Comparison of ENCODE assay signal across 17 cellular contexts in the genomic region with DNA sequence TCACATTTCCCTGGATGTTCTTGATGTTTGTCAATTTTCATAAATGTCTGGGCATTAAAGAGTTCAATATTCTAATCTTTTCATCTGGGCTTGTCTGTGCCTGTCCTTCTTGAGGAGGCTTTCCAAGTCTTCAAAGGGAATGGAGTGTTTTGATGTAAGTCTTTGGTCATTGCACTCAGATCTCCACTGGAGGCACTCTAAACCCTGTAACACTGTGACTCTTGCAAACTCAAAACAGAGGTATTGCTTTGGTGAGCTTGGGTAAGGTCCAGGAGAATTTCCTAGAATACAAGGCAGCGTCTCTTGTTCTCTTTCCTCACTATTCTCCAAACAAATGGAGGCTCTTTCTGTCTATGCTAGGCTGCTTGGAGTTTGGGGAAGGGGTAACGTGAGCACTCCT.
DNase-seq lines count a peak whose midpoint lies in the region; ATAC-seq and TF ChIP-seq lines count a peak whose summit lies in the region.
"Had no signal": no experiment of that assay in that cellular context is flagged by ENCODE, and none has a peak within 500 bp of the region (broad histone marks: within the 10 kb centered on the region; RNA-seq: fewer than 3 reads in every experiment).

No MANE protein-coding gene starts in this region.

- H3K4me3 ChIP-seq in PC-3 (ENCODE audit: low read length) (no peak overlapping the region), epithelial cell of esophagus (ENCODE audit: low read length) (no peak overlapping the region), neural progenitor cell (no peak overlapping the region), HAP-1 (no peak overlapping the region)
- H3K4me3 ChIP-seq: esophagus muscularis mucosa, right atrium auricular region, testis had no signal

- BruUV-seq in PC-3 (replicated peaks; lab: Mats Ljungman, UMichigan), result no TSS peak

- DNase-seq in HCEC 1CT, result peak; percentile 1
- peak; percentile 4 for DNase-seq in PC-3
- peak; percentile 37 for DNase-seq in epithelial cell of esophagus (ENCODE audit: low read depth)
- peak; percentile 13 for DNase-seq in neural progenitor cell (ENCODE audit: low spot score)
- no peak for DNase-seq in HAP-1 (ENCODE audit: low spot score in 2 of 2)
- no peak for DNase-seq in NCI-H1048 (lab: John Stamatoyannopoulos, UW)
- no peak for DNase-seq in glutamatergic neuron
- DNase-seq: activated CD4-positive, alpha-beta T cell treated with anti-CD3 and anti-CD28 coated beads for 4 hours; AML-193; NCI-H1694; NCI-H2227 treated with DMSO at 0.1 percent for 48 hours; NCI-H82; testis had no signal

- H3K27ac Mint-ChIP-seq in neural progenitor cell (no peak overlapping the region), glutamatergic neuron (ENCODE audit: unreplicated experiment) (no peak overlapping the region)
- H3K27ac Mint-ChIP-seq: stimulated activated effector memory CD8-positive, alpha-beta T cell treated with anti-CD3 and anti-CD28 coated beads, Interleukin-12 subunit alpha, Interleukin-12 subunit beta, amount 100 ng/mL, for 72 hours had no signal

- H3K27me3 Mint-ChIP-seq in neural progenitor cell (ENCODE audit: insufficient read depth, low read depth), result no peaks in the 10 kb centered on the region
- H3K27me3 Mint-ChIP-seq in glutamatergic neuron (ENCODE audit: unreplicated experiment), result no peaks in the 10 kb centered on the region

- H3K4me1 ChIP-seq in PC-3 (ENCODE audit: insufficient read depth, low read length) (no peaks in the 10 kb centered on the region), neural progenitor cell (no peaks in the 10 kb centered on the region), HAP-1 (no peaks in the 10 kb centered on the region)
- H3K4me1 ChIP-seq: esophagus muscularis mucosa, right atrium auricular region, testis had no signal

- H3K9me2 ChIP-seq in PC-3 (replicated peaks; ENCODE audit: low read length), result no peaks in the 10 kb centered on the region

- H3K79me2 ChIP-seq in PC-3 (ENCODE audit: low read length) (no peaks in the 10 kb centered on the region), neural progenitor cell (ENCODE audit: low read depth) (no peaks in the 10 kb centered on the region)

- H2AFZ ChIP-seq in PC-3 (ENCODE audit: low read length) (no peak overlapping the region), neural progenitor cell (replicated peaks) (no peak overlapping the region)

- H3K4me2 ChIP-seq in PC-3 (ENCODE audit: low read length), result no peak overlapping the region
- no peak overlapping the region for H3K4me2 ChIP-seq in neural progenitor cell

- in situ Hi-C loops in HAP-1 (cut with MboI; ENCODE audit: low sequenced_read_pairs), result no loop called here

- CTCF ChIA-PET in PC-3 (lab: Charles Lee), result no interaction called here

- ATAC-seq in PC-3, result no peak
- ATAC-seq: SK-N-SH treated with all-trans-retinoic acid at 6 μM for 48 hours; stimulated activated effector memory CD8-positive, alpha-beta T cell treated with anti-CD3 and anti-CD28 coated beads, Interleukin-12 subunit alpha, Interleukin-12 subunit beta, amount 100 ng/mL, for 72 hours had no signal

- H3K4me1 Mint-ChIP-seq in neural progenitor cell (no peaks in the 10 kb centered on the region), glutamatergic neuron (ENCODE audit: low read depth, unreplicated experiment) (peaks cover 1% of the 10 kb centered on the region)
- H3K4me1 Mint-ChIP-seq: stimulated activated effector memory CD8-positive, alpha-beta T cell treated with anti-CD3 and anti-CD28 coated beads, Interleukin-12 subunit alpha, Interleukin-12 subunit beta, amount 100 ng/mL, for 72 hours had no signal

- no peaks in the 10 kb centered on the region for H3K36me3 ChIP-seq in PC-3 (ENCODE audit: low read depth, low read length)
- H3K36me3 ChIP-seq in neural progenitor cell, result no peaks in the 10 kb centered on the region
- H3K36me3 ChIP-seq in HAP-1 (replicated peaks), result no peaks in the 10 kb centered on the region
- H3K36me3 ChIP-seq: esophagus muscularis mucosa, right atrium auricular region had no signal

- POLR2A ChIA-PET in PC-3 (lab: Charles Lee; ENCODE audit: unreplicated experiment), result no interaction called here

- H3F3A ChIP-seq in PC-3 (ENCODE audit: low read length, unreplicated experiment), result no peaks in the 10 kb centered on the region
- H3F3A ChIP-seq in neural progenitor cell (ENCODE audit: low read depth), result no peaks in the 10 kb centered on the region

- intact Hi-C loops in PC-3 (cut with micrococcal nuclease), result no loop called here

- H3K27ac ChIP-seq in PC-3 (ENCODE audit: low read length), result no peak overlapping the region
- no peak overlapping the region for H3K27ac ChIP-seq in neural progenitor cell
- H3K27ac ChIP-seq: esophagus muscularis mucosa, right atrium auricular region, testis had no signal

- no peak overlapping the region for H3K4me3 Mint-ChIP-seq in neural progenitor cell
- no peak overlapping the region for H3K4me3 Mint-ChIP-seq in glutamatergic neuron (ENCODE audit: unreplicated experiment)
- H3K4me3 Mint-ChIP-seq: stimulated activated effector memory CD8-positive, alpha-beta T cell treated with anti-CD3 and anti-CD28 coated beads, Interleukin-12 subunit alpha, Interleukin-12 subunit beta, amount 100 ng/mL, for 72 hours had no signal

- H4K20me1 ChIP-seq in PC-3 (ENCODE audit: low read length) (no peaks in the 10 kb centered on the region), neural progenitor cell (ENCODE audit: low read depth) (no peaks in the 10 kb centered on the region)

- H3K27me3 ChIP-seq in PC-3 (ENCODE audit: low read length) (no peaks in the 10 kb centered on the region), neural progenitor cell (no peaks in the 10 kb centered on the region), HAP-1 (ENCODE audit: low read depth) (no peaks in the 10 kb centered on the region)
- H3K27me3 ChIP-seq: esophagus muscularis mucosa, right atrium auricular region, testis had no signal

- TF ChIP-seq CTCF in PC-3 (conservative IDR thresholded peaks at IDR 0.05; ENCODE audit: low read depth, low read length) (peak; percentile 24; the same call in 1 of the 2 replicates), epithelial cell of esophagus (IDR thresholded peaks at IDR 0.05; ENCODE audit: insufficient read depth, low read depth, low read length, missing control alignments) (peak; percentile 26), neural progenitor cell (IDR thresholded peaks at IDR 0.05) (peak; percentile 39), glutamatergic neuron (IDR thresholded peaks at IDR 0.05; ENCODE audit: partially characterized antibody, unreplicated experiment) (no peak)

- H3K36me3 Mint-ChIP-seq in neural progenitor cell (no peaks in the 10 kb centered on the region), glutamatergic neuron (ENCODE audit: unreplicated experiment) (no peaks in the 10 kb centered on the region)
- H3K36me3 Mint-ChIP-seq: stimulated activated effector memory CD8-positive, alpha-beta T cell treated with anti-CD3 and anti-CD28 coated beads, Interleukin-12 subunit alpha, Interleukin-12 subunit beta, amount 100 ng/mL, for 72 hours had no signal

- no peak overlapping the region for H3K9ac ChIP-seq in PC-3 (ENCODE audit: low read length)
- H3K9ac ChIP-seq in neural progenitor cell, result no peak overlapping the region

- peaks cover 8% of the 10 kb centered on the region for H3K9me3 Mint-ChIP-seq in neural progenitor cell
- no peaks in the 10 kb centered on the region for H3K9me3 Mint-ChIP-seq in glutamatergic neuron (ENCODE audit: unreplicated experiment)

- H3K9me3 ChIP-seq in PC-3 (ENCODE audit: low read length), result no peaks in the 10 kb centered on the region
- no peaks in the 10 kb centered on the region for H3K9me3 ChIP-seq in neural progenitor cell (ENCODE audit: low read depth)
- no peaks in the 10 kb centered on the region for H3K9me3 ChIP-seq in HAP-1
- H3K9me3 ChIP-seq: right atrium auricular region, testis had no signal

Comparison
In these comparisons a context has a peak if more than half of its experiments do, and no peak if none do; other contexts are left out.
1. DNase-seq: peak in HCEC 1CT (single experiment), PC-3 (single experiment), epithelial cell of esophagus (single experiment) and neural progenitor cell (single experiment); none in HAP-1 (0 of 2), NCI-H1048 (single experiment) and glutamatergic neuron (single experiment).